ENCODE assay signal across 1 cellular context in genomic region chr16:2204727-2205103, GRCh38.
TF ChIP-seq lines count a peak whose summit lies in the region.

No MANE protein-coding gene starts in this region.

TF ChIP-seq in liver, 16 proteins besides CTCF, POLR2A, EP300 and RAD21 (continued from another document):
- TF ChIP-seq MAX (IDR thresholded peaks at IDR 0.05) (no peak), FOXA1 (IDR thresholded peaks at IDR 0.05) (no peak), ZBTB33 (IDR thresholded peaks at IDR 0.05) (no peak), NR2F2 (IDR thresholded peaks at IDR 0.05) (no peak), EGR1 (IDR thresholded peaks at IDR 0.05; ENCODE audit: low read depth in 2 of 2) (no peak), HNF4A (conservative IDR thresholded peaks at IDR 0.05) (no peak), TAF1 (conservative IDR thresholded peaks at IDR 0.05) (no peak), FOXA2 (IDR thresholded peaks at IDR 0.05) (no peak), HNF4G (IDR thresholded peaks at IDR 0.05) (no peak), SP1 (IDR thresholded peaks at IDR 0.05) (no peak)
